In the genomic region with DNA sequence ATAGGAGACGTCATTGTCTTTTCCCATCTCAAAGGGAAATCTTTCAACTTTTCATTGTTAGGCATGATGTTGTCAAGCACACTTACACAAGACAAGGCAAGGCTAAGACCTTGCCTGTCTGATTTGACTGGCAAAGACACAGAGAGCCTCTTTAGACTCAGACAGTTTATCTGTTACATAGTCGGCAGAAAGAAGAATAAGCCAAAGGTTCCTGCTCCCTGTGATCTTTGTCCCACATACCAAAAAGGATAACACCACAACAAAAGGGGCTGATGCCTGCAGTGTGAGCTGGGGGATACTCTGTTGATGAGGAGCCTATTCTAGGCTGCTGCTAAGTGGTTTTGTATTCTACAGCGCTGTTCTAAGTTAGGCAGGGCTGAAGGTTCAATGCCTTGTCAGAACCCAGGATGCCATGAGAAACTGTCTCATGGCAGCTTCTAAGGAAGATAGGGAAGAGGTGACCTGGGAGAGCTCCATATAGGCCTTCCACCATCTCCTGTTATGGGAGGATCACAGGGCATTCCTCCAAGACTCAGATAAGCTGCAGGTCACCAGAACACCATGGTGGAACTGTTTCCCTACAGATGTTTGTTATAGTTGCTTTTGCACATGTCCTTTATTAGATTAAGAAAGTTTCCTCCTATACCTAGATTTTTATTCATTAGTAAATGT, we compare ENCODE assay signal across 1 cellular context.
TF ChIP-seq lines count a peak whose summit lies in the region.

No MANE protein-coding gene starts in this region.

TF ChIP-seq in HepG2, 621 proteins besides CTCF, POLR2A, EP300 and RAD21 (continues in another document):
- TF ChIP-seq, protein P1, sequence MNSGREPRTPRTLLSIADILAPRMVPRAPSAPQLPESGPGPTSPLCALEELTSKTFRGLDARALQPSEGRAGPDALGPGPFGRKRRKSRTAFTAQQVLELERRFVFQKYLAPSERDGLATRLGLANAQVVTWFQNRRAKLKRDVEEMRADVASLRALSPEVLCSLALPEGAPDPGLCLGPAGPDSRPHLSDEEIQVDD (CRISPR knock-in tag; IDR thresholded peaks at IDR 0.05; ENCODE audit: borderline replicate concordance), result no peak
- TF ChIP-seq REXO4 (CRISPR knock-in tag; IDR thresholded peaks at IDR 0.05; ENCODE audit: borderline replicate concordance) (no peak), CENPX (CRISPR knock-in tag; IDR thresholded peaks at IDR 0.05) (no peak), ZKSCAN5 (CRISPR knock-in tag; IDR thresholded peaks at IDR 0.05) (no peak), HMG20A (CRISPR knock-in tag; IDR thresholded peaks at IDR 0.05; ENCODE audit: borderline replicate concordance) (no peak), ZNF562 (CRISPR knock-in tag; IDR thresholded peaks at IDR 0.05; ENCODE audit: borderline replicate concordance) (no peak), SRSF9 (IDR thresholded peaks at IDR 0.05; ENCODE audit: borderline replicate concordance, insufficient read depth, low read depth, low read length, poor library complexity, severe bottlenecking) (no peak), PPARG (CRISPR knock-in tag; conservative IDR thresholded peaks at IDR 0.05) (peak; percentile 81), ZBTB20 (CRISPR knock-in tag; IDR thresholded peaks at IDR 0.05; ENCODE audit: borderline replicate concordance, low read depth) (no peak), ZNF883 (CRISPR knock-in tag; IDR thresholded peaks at IDR 0.05; ENCODE audit: not compliant biosample characterization) (no peak), MYC (CRISPR knock-in tag; IDR thresholded peaks at IDR 0.05; ENCODE audit: borderline replicate concordance) (no peak), THYN1 (CRISPR knock-in tag; IDR thresholded peaks at IDR 0.05; ENCODE audit: borderline replicate concordance, low read depth) (no peak), PHF5A (CRISPR knock-in tag; IDR thresholded peaks at IDR 0.05; ENCODE audit: low read depth, unreplicated experiment) (no peak), HNRNPH1 (optimal IDR thresholded peaks at IDR 0.05; ENCODE audit: low read depth, low read length) (no peak), EEA1 (CRISPR knock-in tag; IDR thresholded peaks at IDR 0.05; ENCODE audit: borderline replicate concordance) (no peak), ZNF136 (CRISPR knock-in tag; IDR thresholded peaks at IDR 0.05; ENCODE audit: low read depth) (no peak), SOX6 (IDR thresholded peaks at IDR 0.05) (no peak), SOX6 (CRISPR knock-in tag; IDR thresholded peaks at IDR 0.05) (peak; percentile 24; the same call in 1 of the 2 replicates), ZNF383 (CRISPR knock-in tag; IDR thresholded peaks at IDR 0.05; ENCODE audit: borderline replicate concordance) (no peak), ZNF10 (CRISPR knock-in tag; IDR thresholded peaks at IDR 0.05; ENCODE audit: borderline replicate concordance, low read depth) (no peak), BORCS8-MEF2B (CRISPR knock-in tag; IDR thresholded peaks at IDR 0.05) (no peak), GABPB1 (CRISPR knock-in tag; IDR thresholded peaks at IDR 0.05) (no peak), HNF4A (CRISPR knock-in tag; IDR thresholded peaks at IDR 0.05) (0 out of 2 replicates have a peak, but pooled peaks have one; percentile 8), ZNF749 (CRISPR knock-in tag; IDR thresholded peaks at IDR 0.05; ENCODE audit: borderline replicate concordance) (no peak), ZSCAN9 (CRISPR knock-in tag; IDR thresholded peaks at IDR 0.05; ENCODE audit: borderline replicate concordance) (no peak), PAWR (CRISPR knock-in tag; IDR thresholded peaks at IDR 0.05; ENCODE audit: borderline replicate concordance) (no peak), ZNF124 (CRISPR knock-in tag; IDR thresholded peaks at IDR 0.05) (no peak), ZNF598 (CRISPR knock-in tag; IDR thresholded peaks at IDR 0.05; ENCODE audit: borderline replicate concordance) (no peak), HCFC1 (IDR thresholded peaks at IDR 0.05; ENCODE audit: low read depth, low read length) (no peak), SOX13 (IDR thresholded peaks at IDR 0.05) (no peak), SOX13 (CRISPR knock-in tag; conservative IDR thresholded peaks at IDR 0.05 in 1 of 2, IDR thresholded peaks at IDR 0.05 in 1 of 2) (peak in 1 of 2 experiments; percentile 60; a peak in 2 of 4 replicates)
- TF ChIP-seq, protein P2, sequence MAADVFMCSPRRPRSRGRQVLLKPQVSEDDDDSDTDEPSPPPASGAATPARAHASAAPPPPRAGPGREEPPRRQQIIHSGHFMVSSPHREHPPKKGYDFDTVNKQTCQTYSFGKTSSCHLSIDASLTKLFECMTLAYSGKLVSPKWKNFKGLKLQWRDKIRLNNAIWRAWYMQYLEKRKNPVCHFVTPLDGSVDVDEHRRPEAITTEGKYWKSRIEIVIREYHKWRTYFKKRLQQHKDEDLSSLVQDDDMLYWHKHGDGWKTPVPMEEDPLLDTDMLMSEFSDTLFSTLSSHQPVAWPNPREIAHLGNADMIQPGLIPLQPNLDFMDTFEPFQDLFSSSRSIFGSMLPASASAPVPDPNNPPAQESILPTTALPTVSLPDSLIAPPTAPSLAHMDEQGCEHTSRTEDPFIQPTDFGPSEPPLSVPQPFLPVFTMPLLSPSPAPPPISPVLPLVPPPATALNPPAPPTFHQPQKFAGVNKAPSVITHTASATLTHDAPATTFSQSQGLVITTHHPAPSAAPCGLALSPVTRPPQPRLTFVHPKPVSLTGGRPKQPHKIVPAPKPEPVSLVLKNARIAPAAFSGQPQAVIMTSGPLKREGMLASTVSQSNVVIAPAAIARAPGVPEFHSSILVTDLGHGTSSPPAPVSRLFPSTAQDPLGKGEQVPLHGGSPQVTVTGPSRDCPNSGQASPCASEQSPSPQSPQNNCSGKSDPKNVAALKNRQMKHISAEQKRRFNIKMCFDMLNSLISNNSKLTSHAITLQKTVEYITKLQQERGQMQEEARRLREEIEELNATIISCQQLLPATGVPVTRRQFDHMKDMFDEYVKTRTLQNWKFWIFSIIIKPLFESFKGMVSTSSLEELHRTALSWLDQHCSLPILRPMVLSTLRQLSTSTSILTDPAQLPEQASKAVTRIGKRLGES (CRISPR knock-in tag; IDR thresholded peaks at IDR 0.05; ENCODE audit: borderline replicate concordance), result no peak
- TF ChIP-seq, protein P3, sequence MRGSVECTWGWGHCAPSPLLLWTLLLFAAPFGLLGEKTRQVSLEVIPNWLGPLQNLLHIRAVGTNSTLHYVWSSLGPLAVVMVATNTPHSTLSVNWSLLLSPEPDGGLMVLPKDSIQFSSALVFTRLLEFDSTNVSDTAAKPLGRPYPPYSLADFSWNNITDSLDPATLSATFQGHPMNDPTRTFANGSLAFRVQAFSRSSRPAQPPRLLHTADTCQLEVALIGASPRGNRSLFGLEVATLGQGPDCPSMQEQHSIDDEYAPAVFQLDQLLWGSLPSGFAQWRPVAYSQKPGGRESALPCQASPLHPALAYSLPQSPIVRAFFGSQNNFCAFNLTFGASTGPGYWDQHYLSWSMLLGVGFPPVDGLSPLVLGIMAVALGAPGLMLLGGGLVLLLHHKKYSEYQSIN (CRISPR knock-in tag; IDR thresholded peaks at IDR 0.05; ENCODE audit: borderline replicate concordance), result no peak
- TF ChIP-seq, protein P4, sequence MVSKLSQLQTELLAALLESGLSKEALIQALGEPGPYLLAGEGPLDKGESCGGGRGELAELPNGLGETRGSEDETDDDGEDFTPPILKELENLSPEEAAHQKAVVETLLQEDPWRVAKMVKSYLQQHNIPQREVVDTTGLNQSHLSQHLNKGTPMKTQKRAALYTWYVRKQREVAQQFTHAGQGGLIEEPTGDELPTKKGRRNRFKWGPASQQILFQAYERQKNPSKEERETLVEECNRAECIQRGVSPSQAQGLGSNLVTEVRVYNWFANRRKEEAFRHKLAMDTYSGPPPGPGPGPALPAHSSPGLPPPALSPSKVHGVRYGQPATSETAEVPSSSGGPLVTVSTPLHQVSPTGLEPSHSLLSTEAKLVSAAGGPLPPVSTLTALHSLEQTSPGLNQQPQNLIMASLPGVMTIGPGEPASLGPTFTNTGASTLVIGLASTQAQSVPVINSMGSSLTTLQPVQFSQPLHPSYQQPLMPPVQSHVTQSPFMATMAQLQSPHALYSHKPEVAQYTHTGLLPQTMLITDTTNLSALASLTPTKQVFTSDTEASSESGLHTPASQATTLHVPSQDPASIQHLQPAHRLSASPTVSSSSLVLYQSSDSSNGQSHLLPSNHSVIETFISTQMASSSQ (IDR thresholded peaks at IDR 0.05; ENCODE audit: low read depth), result no peak
- TF ChIP-seq, protein P4 (CRISPR knock-in tag; IDR thresholded peaks at IDR 0.05; ENCODE audit: borderline replicate concordance), result no peak
- TF ChIP-seq, protein P5, sequence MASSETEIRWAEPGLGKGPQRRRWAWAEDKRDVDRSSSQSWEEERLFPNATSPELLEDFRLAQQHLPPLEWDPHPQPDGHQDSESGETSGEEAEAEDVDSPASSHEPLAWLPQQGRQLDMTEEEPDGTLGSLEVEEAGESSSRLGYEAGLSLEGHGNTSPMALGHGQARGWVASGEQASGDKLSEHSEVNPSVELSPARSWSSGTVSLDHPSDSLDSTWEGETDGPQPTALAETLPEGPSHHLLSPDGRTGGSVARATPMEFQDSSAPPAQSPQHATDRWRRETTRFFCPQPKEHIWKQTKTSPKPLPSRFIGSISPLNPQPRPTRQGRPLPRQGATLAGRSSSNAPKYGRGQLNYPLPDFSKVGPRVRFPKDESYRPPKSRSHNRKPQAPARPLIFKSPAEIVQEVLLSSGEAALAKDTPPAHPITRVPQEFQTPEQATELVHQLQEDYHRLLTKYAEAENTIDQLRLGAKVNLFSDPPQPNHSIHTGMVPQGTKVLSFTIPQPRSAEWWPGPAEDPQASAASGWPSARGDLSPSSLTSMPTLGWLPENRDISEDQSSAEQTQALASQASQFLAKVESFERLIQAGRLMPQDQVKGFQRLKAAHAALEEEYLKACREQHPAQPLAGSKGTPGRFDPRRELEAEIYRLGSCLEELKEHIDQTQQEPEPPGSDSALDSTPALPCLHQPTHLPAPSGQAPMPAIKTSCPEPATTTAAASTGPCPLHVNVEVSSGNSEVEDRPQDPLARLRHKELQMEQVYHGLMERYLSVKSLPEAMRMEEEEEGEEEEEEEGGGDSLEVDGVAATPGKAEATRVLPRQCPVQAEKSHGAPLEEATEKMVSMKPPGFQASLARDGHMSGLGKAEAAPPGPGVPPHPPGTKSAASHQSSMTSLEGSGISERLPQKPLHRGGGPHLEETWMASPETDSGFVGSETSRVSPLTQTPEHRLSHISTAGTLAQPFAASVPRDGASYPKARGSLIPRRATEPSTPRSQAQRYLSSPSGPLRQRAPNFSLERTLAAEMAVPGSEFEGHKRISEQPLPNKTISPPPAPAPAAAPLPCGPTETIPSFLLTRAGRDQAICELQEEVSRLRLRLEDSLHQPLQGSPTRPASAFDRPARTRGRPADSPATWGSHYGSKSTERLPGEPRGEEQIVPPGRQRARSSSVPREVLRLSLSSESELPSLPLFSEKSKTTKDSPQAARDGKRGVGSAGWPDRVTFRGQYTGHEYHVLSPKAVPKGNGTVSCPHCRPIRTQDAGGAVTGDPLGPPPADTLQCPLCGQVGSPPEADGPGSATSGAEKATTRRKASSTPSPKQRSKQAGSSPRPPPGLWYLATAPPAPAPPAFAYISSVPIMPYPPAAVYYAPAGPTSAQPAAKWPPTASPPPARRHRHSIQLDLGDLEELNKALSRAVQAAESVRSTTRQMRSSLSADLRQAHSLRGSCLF (CRISPR knock-in tag; IDR thresholded peaks at IDR 0.05; ENCODE audit: borderline replicate concordance), result no peak
- TF ChIP-seq, protein P6, sequence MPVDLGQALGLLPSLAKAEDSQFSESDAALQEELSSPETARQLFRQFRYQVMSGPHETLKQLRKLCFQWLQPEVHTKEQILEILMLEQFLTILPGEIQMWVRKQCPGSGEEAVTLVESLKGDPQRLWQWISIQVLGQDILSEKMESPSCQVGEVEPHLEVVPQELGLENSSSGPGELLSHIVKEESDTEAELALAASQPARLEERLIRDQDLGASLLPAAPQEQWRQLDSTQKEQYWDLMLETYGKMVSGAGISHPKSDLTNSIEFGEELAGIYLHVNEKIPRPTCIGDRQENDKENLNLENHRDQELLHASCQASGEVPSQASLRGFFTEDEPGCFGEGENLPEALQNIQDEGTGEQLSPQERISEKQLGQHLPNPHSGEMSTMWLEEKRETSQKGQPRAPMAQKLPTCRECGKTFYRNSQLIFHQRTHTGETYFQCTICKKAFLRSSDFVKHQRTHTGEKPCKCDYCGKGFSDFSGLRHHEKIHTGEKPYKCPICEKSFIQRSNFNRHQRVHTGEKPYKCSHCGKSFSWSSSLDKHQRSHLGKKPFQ (CRISPR knock-in tag; IDR thresholded peaks at IDR 0.05; ENCODE audit: insufficient replicate concordance), result no peak
- TF ChIP-seq, protein P7, sequence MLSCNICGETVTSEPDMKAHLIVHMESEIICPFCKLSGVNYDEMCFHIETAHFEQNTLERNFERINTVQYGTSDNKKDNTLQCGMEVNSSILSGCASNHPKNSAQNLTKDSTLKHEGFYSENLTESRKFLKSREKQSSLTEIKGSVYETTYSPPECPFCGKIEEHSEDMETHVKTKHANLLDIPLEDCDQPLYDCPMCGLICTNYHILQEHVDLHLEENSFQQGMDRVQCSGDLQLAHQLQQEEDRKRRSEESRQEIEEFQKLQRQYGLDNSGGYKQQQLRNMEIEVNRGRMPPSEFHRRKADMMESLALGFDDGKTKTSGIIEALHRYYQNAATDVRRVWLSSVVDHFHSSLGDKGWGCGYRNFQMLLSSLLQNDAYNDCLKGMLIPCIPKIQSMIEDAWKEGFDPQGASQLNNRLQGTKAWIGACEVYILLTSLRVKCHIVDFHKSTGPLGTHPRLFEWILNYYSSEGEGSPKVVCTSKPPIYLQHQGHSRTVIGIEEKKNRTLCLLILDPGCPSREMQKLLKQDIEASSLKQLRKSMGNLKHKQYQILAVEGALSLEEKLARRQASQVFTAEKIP (CRISPR knock-in tag; IDR thresholded peaks at IDR 0.05; ENCODE audit: borderline replicate concordance), result no peak
